Comparison of ENCODE assay signal across 1 cellular context in genomic region chr15:89129123-89129815, GRCh38.
TF ChIP-seq lines count a peak whose summit lies in the region.

No MANE protein-coding gene starts in this region.

TF ChIP-seq in K562, 482 proteins besides CTCF, POLR2A, EP300 and RAD21 (continued from another document):
- TF ChIP-seq ELK1 (CRISPR knock-in tag; IDR thresholded peaks at IDR 0.05) (no peak), ZNF316 (IDR thresholded peaks at IDR 0.05) (peak; percentile 73), ZNF436 (CRISPR knock-in tag; IDR thresholded peaks at IDR 0.05) (no peak), HDAC3 (IDR thresholded peaks at IDR 0.05; ENCODE audit: borderline replicate concordance, partially characterized antibody) (no peak), RCOR1 (IDR thresholded peaks at IDR 0.05; ENCODE audit: borderline replicate concordance in 1 of 2, low read depth in 2 of 2, low read length in 2 of 2) (0 out of 4 replicates have a peak, but pooled peaks of 1 of the 2 experiments have one; percentile 18), MAFG (tag; conservative IDR thresholded peaks at IDR 0.05) (0 out of 2 replicates have a peak, but pooled peaks have one; percentile 12), ZNF384 (IDR thresholded peaks at IDR 0.05; ENCODE audit: low read depth, low read length) (0 out of 2 replicates have a peak, but pooled peaks have one; percentile 24), SP1 (CRISPR knock-in tag; IDR thresholded peaks at IDR 0.05) (peak; percentile 23; the same call in 1 of the 2 replicates), ARID2 (IDR thresholded peaks at IDR 0.05) (0 out of 2 replicates have a peak, but pooled peaks have one; percentile 27), LARP7 (IDR thresholded peaks at IDR 0.05) (no peak), POLR2AphosphoS5 (IDR thresholded peaks at IDR 0.05; ENCODE audit: control insufficient read depth, insufficient read depth, low read depth, low read length) (no peak), ZNF79 (CRISPR knock-in tag; IDR thresholded peaks at IDR 0.05; ENCODE audit: low read depth) (no peak)
- TF ChIP-seq, protein P1, sequence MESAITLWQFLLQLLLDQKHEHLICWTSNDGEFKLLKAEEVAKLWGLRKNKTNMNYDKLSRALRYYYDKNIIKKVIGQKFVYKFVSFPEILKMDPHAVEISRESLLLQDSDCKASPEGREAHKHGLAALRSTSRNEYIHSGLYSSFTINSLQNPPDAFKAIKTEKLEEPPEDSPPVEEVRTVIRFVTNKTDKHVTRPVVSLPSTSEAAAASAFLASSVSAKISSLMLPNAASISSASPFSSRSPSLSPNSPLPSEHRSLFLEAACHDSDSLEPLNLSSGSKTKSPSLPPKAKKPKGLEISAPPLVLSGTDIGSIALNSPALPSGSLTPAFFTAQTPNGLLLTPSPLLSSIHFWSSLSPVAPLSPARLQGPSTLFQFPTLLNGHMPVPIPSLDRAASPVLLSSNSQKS (CRISPR knock-in tag; IDR thresholded peaks at IDR 0.05): no peak
TF ChIP-seq in K562: peak in this region for 11.
